In genomic region chr7:78803471-78803870, GRCh38 we compare ENCODE assay signal across 9 cellular contexts.
"Had no signal": no experiment of that assay in that cellular context is flagged by ENCODE, and none has a peak within 500 bp of the region (broad histone marks: within the 10 kb centered on the region; RNA-seq: fewer than 3 reads in every experiment).

No MANE protein-coding gene starts in this region.

- ATAC-seq: GM23338, K562 had no signal

- H3K4me2 ChIP-seq: GM23338 had no signal

- H2AFZ ChIP-seq: GM23338 had no signal

- H3K4me3 ChIP-seq: GM23338, K562 had no signal

- DNase-seq: H9, HCEC 1CT, IMR-90, KG1 had no signal

- FAIRE-seq: H1, H54, HTR-8/SVneo, K562 had no signal
